In genomic region chr2:219820767-219821166, GRCh38 we compare ENCODE assay signal across 24 cellular contexts.
"Had no signal": no experiment of that assay in that cellular context is flagged by ENCODE, and none has a peak within 500 bp of the region (broad histone marks: within the 10 kb centered on the region; RNA-seq: fewer than 3 reads in every experiment).

No MANE protein-coding gene starts in this region.

- FAIRE-seq: colon, kidney had no signal

- H3K4me1 ChIP-seq: gastrocnemius medialis, neural progenitor cell, prostate gland, spleen, testis, tibial artery had no signal

- H3K4me3 ChIP-seq: dorsolateral prefrontal cortex, gastrocnemius medialis, hepatocyte, neural progenitor cell, prostate gland, skin epidermis, spleen, testis, tibial artery had no signal

- H3K9me3 ChIP-seq: gastrocnemius medialis, prostate gland, testis had no signal

- H3K4me2 ChIP-seq: hepatocyte, neural progenitor cell had no signal

- DNase-seq: dorsolateral prefrontal cortex; effector CD4-positive, alpha-beta T cell; foreskin fibroblast; gastrocnemius medialis; head of caudate nucleus; kidney; mesenchymal stem cell; midbrain; naive thymus-derived CD4-positive, alpha-beta T cell; nucleus accumbens; right cardiac atrium; spleen; stimulated activated CD4-positive, alpha-beta T cell treated with anti-CD3 and anti-CD28 coated beads, Interleukin-4, amount 100 ng/mL, for 4 hours; stimulated activated naive CD8-positive, alpha-beta T cell treated with anti-CD3 and anti-CD28 coated beads, Interleukin-15, Interleukin-2, amounts not matched to agents 100 U/mL and 50 U/mL, for 24 hours; substantia nigra; testis; tibial artery had no signal

- ATAC-seq: gastrocnemius medialis; left lobe of liver; naive thymus-derived CD4-positive, alpha-beta T cell; stimulated activated memory B cell treated with anti-CD40 and anti-IgM and Interleukin-4, amounts not matched to agents 10 μg/mL and 1 μg/mL and 100 μg/mL, for 72 hours; stimulated activated naive CD8-positive, alpha-beta T cell treated with anti-CD3 and anti-CD28 coated beads, Interleukin-15, Interleukin-2, amounts not matched to agents 100 U/mL and 50 U/mL, for 24 hours had no signal

- H3K27ac ChIP-seq: gastrocnemius medialis, hepatocyte, neural progenitor cell, prostate gland, skin epidermis, spleen, testis, tibial artery had no signal

- H3K9ac ChIP-seq: neural progenitor cell had no signal

- H3K36me3 ChIP-seq: gastrocnemius medialis, neural progenitor cell, prostate gland, spleen, tibial artery had no signal

- H3K79me2 ChIP-seq: hepatocyte had no signal

- H3K27me3 ChIP-seq: dorsolateral prefrontal cortex, gastrocnemius medialis, hepatocyte, neural progenitor cell, spleen, testis, tibial artery had no signal

- H2AFZ ChIP-seq: hepatocyte, neural progenitor cell had no signal
